Comparison of ENCODE assay signal across 8 cellular contexts in genomic region chr1:151347523-151348246, GRCh38. TPM values are rescaled to one million over a fixed set of nuclear protein-coding genes. Genes with fewer than 3 reads are reported as not detected.
A peak's percentile ranks its signal among the peaks of the same experiment; 100 is the strongest.
DNase-seq lines count a peak whose midpoint lies in the region; ATAC-seq, FAIRE-seq and TF ChIP-seq lines count a peak whose summit lies in the region.

No MANE protein-coding gene starts in this region.

- peak overlapping the region; percentile 59 for H3K4me3 ChIP-seq in MM.1S (ENCODE audit: low read length)
- H3K4me3 ChIP-seq in endocrine pancreas (ENCODE audit: control insufficient read depth, insufficient read depth, low read length): peak overlapping the region; percentile 70
- H3K4me3 ChIP-seq in trophoblast cell (ENCODE audit: low read depth, low read length): no peak overlapping the region

- ATAC-seq in HG03432 (IDR thresholded peaks at IDR 0.05; ENCODE audit: unreplicated experiment): no peak
- no peak for ATAC-seq in GM18517 (IDR thresholded peaks at IDR 0.05; ENCODE audit: unreplicated experiment)

- DNase-seq in GM12891 (ENCODE audit: insufficient read length, low spot score) (no peak), MM.1S (no peak), trophoblast cell (no peak), middle frontal gyrus (ENCODE audit: extremely low spot score, low spot score) (no peak), HuH-7.5 (ENCODE audit: low spot score) (no peak)

- H3F3A ChIP-seq in MM.1S (ENCODE audit: insufficient read depth, low read length): peaks cover 7% of the 10 kb centered on the region

- H3K36me3 ChIP-seq in MM.1S (replicated peaks; ENCODE audit: insufficient read depth, low read length): peaks cover 3% of the 10 kb centered on the region
- H3K36me3 ChIP-seq in endocrine pancreas (ENCODE audit: control insufficient read depth, insufficient read depth, low read length): peaks cover 2% of the 10 kb centered on the region
- peaks cover 18 to 23% of the 10 kb centered on the region in 2 experiments for H3K36me3 ChIP-seq in trophoblast cell (ENCODE audit: control insufficient read depth in 1 of 2, insufficient read depth in 2 of 2, low read length in 2 of 2)

- H3K27me3 ChIP-seq in MM.1S (replicated peaks; ENCODE audit: insufficient read depth, low read length) (no peaks in the 10 kb centered on the region), endocrine pancreas (ENCODE audit: control insufficient read depth, insufficient read depth, low read length) (no peaks in the 10 kb centered on the region), trophoblast cell (ENCODE audit: insufficient read depth, low read length) (no peaks in the 10 kb centered on the region)

- H3K14ac ChIP-seq in trophoblast cell (ENCODE audit: low read length): no peak overlapping the region

- H2BK120ac ChIP-seq in trophoblast cell (ENCODE audit: insufficient read depth, low read length, poor library complexity): peak overlapping the region; percentile 57

- no CpG with 5 or more reads among the region's 12 CpGs for WGBS in trophoblast cell (ENCODE audit: extremely low coverage, insufficient coverage, insufficient read length)

- peak overlapping the region; percentile 83 for H3K4me2 ChIP-seq in MM.1S (ENCODE audit: low read depth, low read length)
- peak overlapping the region; percentile 73 for H3K4me2 ChIP-seq in trophoblast cell (ENCODE audit: low read length)

- H2BK12ac ChIP-seq in trophoblast cell (ENCODE audit: low read length): no peak overlapping the region

- H3K4me1 ChIP-seq in MM.1S (ENCODE audit: low read length): peaks cover 16% of the 10 kb centered on the region
- H3K4me1 ChIP-seq in endocrine pancreas (ENCODE audit: control insufficient read depth, insufficient read depth, low read length): no peaks in the 10 kb centered on the region
- H3K4me1 ChIP-seq in trophoblast cell (ENCODE audit: control insufficient read depth in 1 of 2, insufficient read depth in 2 of 2, low read length in 2 of 2): peaks cover 6 to 13% of the 10 kb centered on the region in 2 experiments

- H4K20me1 ChIP-seq in MM.1S (ENCODE audit: insufficient read depth, low read length): no peaks in the 10 kb centered on the region

- H3K79me1 ChIP-seq in trophoblast cell (ENCODE audit: low read length): peaks cover 3% of the 10 kb centered on the region

- H3K9ac ChIP-seq in MM.1S (ENCODE audit: low read length) (peak overlapping the region; percentile 30; the same call in 1 of the 2 replicates), endocrine pancreas (ENCODE audit: control insufficient read depth, insufficient read depth, low read length) (no peak overlapping the region), trophoblast cell (ENCODE audit: low read length) (no peak overlapping the region)

- H3K4ac ChIP-seq in trophoblast cell (ENCODE audit: low read depth, low read length): no peak overlapping the region

- no peak for FAIRE-seq in GM12891 (lab: Jason Lieb, UNC)

- H3K79me2 ChIP-seq in MM.1S (ENCODE audit: low read length) (peaks cover 17% of the 10 kb centered on the region), trophoblast cell (ENCODE audit: control insufficient read depth, insufficient read depth, low read length, poor library complexity) (peaks cover 7% of the 10 kb centered on the region)

- H3K18ac ChIP-seq in trophoblast cell (ENCODE audit: low read length): no peak overlapping the region

- peak overlapping the region; percentile 27 for H4K12ac ChIP-seq in trophoblast cell (ENCODE audit: low read depth, low read length)

- no peaks in the 10 kb centered on the region for H3K9me2 ChIP-seq in MM.1S (replicated peaks; ENCODE audit: insufficient read depth, low read length)

- H2BK5ac ChIP-seq in trophoblast cell (ENCODE audit: low read depth, low read length, poor library complexity): no peak overlapping the region

- no peak for TF ChIP-seq CTCF in MM.1S (IDR thresholded peaks at IDR 0.05; ENCODE audit: low read length)

- peak; percentile 37; the same call in 1 of the 2 replicates for TF ChIP-seq POLR2A in GM12891 (IDR thresholded peaks at IDR 0.05; ENCODE audit: low read depth, low read length)

- H3K9me3 ChIP-seq in MM.1S (replicated peaks; ENCODE audit: insufficient read depth, low read length): no peaks in the 10 kb centered on the region
- H3K9me3 ChIP-seq in endocrine pancreas (ENCODE audit: control insufficient read depth, low read length): no peaks in the 10 kb centered on the region
- peaks cover 5% of the 10 kb centered on the region for H3K9me3 ChIP-seq in trophoblast cell (ENCODE audit: insufficient read depth, low read depth, low read length)

- H2AK5ac ChIP-seq in trophoblast cell (ENCODE audit: low read length): no peak overlapping the region

- H2AFZ ChIP-seq in MM.1S (ENCODE audit: low read length) (peak overlapping the region; percentile 89), trophoblast cell (ENCODE audit: insufficient read depth, low read length, poor library complexity) (peak overlapping the region; percentile 47)

- H3K27ac ChIP-seq in MM.1S (ENCODE audit: low read length) (peak overlapping the region; percentile 78; the same call in 1 of the 2 replicates), trophoblast cell (ENCODE audit: low read depth, low read length) (peak overlapping the region; percentile 42)

- no peak overlapping the region for H3K23ac ChIP-seq in trophoblast cell (ENCODE audit: low read length)

- H4K91ac ChIP-seq in trophoblast cell (ENCODE audit: low read depth, low read length): peak overlapping the region; percentile 29

- H4K8ac ChIP-seq in trophoblast cell (ENCODE audit: low read depth, low read length): peak overlapping the region; percentile 72

TF ChIP-seq in GM12891, 5 proteins besides CTCF, POLR2A, EP300 and RAD21:
- TF ChIP-seq SPI1 (IDR thresholded peaks at IDR 0.05; ENCODE audit: low read depth, low read length) (no peak), TAF1 (IDR thresholded peaks at IDR 0.05; ENCODE audit: low read depth, low read length) (peak; percentile 52; the same call in 1 of the 2 replicates)

RNA-seq across cellular contexts. Expression of gene RFX5, which starts 0.6 kb away (rescaled TPM):
- 107 TPM for polyA plus RNA-seq in GM12891 (2012; ENCODE audit: low read depth, missing spikeins)
- polyA plus RNA-seq in trophoblast cell (2013): 21.0 and 23.2 TPM in 2 replicates

RNA-seq across cellular contexts. Expression of gene PI4KB, which starts 20.5 kb away (rescaled TPM):
- polyA plus RNA-seq in GM12891 (2012; ENCODE audit: low read depth, missing spikeins): 34.5 TPM
- polyA plus RNA-seq in trophoblast cell (2013): 32.5 and 35.5 TPM in 2 replicates

RNA-seq across cellular contexts. Expression of gene SELENBP1, which starts 24.8 kb away (rescaled TPM):
- polyA plus RNA-seq in GM12891 (2012; ENCODE audit: low read depth, missing spikeins): not detected
- 5.4 and 5.9 TPM in 2 replicates for polyA plus RNA-seq in trophoblast cell (2013)

RNA-seq across cellular contexts. Expression of gene PSMB4, which starts 51.7 kb away (rescaled TPM):
- 395 TPM for polyA plus RNA-seq in GM12891 (2012; ENCODE audit: low read depth, missing spikeins)
- 411 and 419 TPM in 2 replicates for polyA plus RNA-seq in trophoblast cell (2013)
